In genomic region chr1:3656450-3657095, GRCh38 we compare ENCODE assay signal across 11 cellular contexts. TPM values are rescaled to one million over a fixed set of nuclear protein-coding genes. Genes with fewer than 3 reads are reported as not detected.
A peak's percentile ranks its signal among the peaks of the same experiment; 100 is the strongest.
DNase-seq lines count a peak whose midpoint lies in the region; ATAC-seq lines count a peak whose summit lies in the region.
"Had no signal": no experiment of that assay in that cellular context is flagged by ENCODE, and none has a peak within 500 bp of the region (broad histone marks: within the 10 kb centered on the region; RNA-seq: fewer than 3 reads in every experiment).

No MANE protein-coding gene starts in this region.

- ATAC-seq in activated naive CD4-positive, alpha-beta T cell treated with anti-CD3 and anti-CD28 coated beads, Interleukin-2, amount 50 U/mL, for 72 hours: peak; percentile 56 to 65
- ATAC-seq in GM21515 (IDR thresholded peaks at IDR 0.05; ENCODE audit: unreplicated experiment) (peak; percentile 51), HG03432 (IDR thresholded peaks at IDR 0.05; ENCODE audit: unreplicated experiment) (peak; percentile 59), GM21825 (IDR thresholded peaks at IDR 0.05; ENCODE audit: unreplicated experiment) (no peak)
- ATAC-seq in stimulated activated effector memory CD8-positive, alpha-beta T cell treated with anti-CD3 and anti-CD28 coated beads, Interleukin-12 subunit alpha, Interleukin-12 subunit beta, amount 100 ng/mL, for 72 hours: peak; percentile 81

- no peak overlapping the region for H3K4me3 Mint-ChIP-seq in stimulated activated effector memory CD8-positive, alpha-beta T cell treated with anti-CD3 and anti-CD28 coated beads, Interleukin-12 subunit alpha, Interleukin-12 subunit beta, amount 100 ng/mL, for 72 hours

- no peaks in the 10 kb centered on the region for H3K36me3 Mint-ChIP-seq in activated naive CD4-positive, alpha-beta T cell treated with anti-CD3 and anti-CD28 coated beads, Interleukin-2, amount 50 U/mL, for 72 hours
- H3K36me3 Mint-ChIP-seq in stimulated activated effector memory CD8-positive, alpha-beta T cell treated with anti-CD3 and anti-CD28 coated beads, Interleukin-12 subunit alpha, Interleukin-12 subunit beta, amount 100 ng/mL, for 72 hours: no peaks in the 10 kb centered on the region

- no peak for DNase-seq in activated naive CD4-positive, alpha-beta T cell treated with anti-CD3 and anti-CD28 coated beads, Interleukin-2, amount 50 U/mL, for 72 hours (ENCODE audit: low spot score in 2 of 2)
- no peak for DNase-seq in activated naive CD4-positive, alpha-beta T cell (lab: John Stamatoyannopoulos, UW)
- DNase-seq in stimulated activated effector memory CD8-positive, alpha-beta T cell treated with anti-CD3 and anti-CD28 coated beads, Interleukin-12 subunit alpha, Interleukin-12 subunit beta, amount 100 ng/mL, for 72 hours (ENCODE audit: low spot score in 2 of 2): peak in 1 of 2 donors; percentile 73
- no peak for DNase-seq in OCI-M1 (lab: John Stamatoyannopoulos, UW)
- no peak for DNase-seq in UCSD-AML1 (lab: John Stamatoyannopoulos, UW; ENCODE audit: unreplicated experiment)
- DNase-seq: cortex of kidney, NCI-H2029, substantia nigra had no signal

- H3K27ac Mint-ChIP-seq in activated naive CD4-positive, alpha-beta T cell treated with anti-CD3 and anti-CD28 coated beads, Interleukin-2, amount 50 U/mL, for 72 hours: no peak overlapping the region
- no peak overlapping the region for H3K27ac Mint-ChIP-seq in stimulated activated effector memory CD8-positive, alpha-beta T cell treated with anti-CD3 and anti-CD28 coated beads, Interleukin-12 subunit alpha, Interleukin-12 subunit beta, amount 100 ng/mL, for 72 hours

- no peaks in the 10 kb centered on the region for H3K9me3 Mint-ChIP-seq in activated naive CD4-positive, alpha-beta T cell treated with anti-CD3 and anti-CD28 coated beads, Interleukin-2, amount 50 U/mL, for 72 hours
- no peaks in the 10 kb centered on the region for H3K9me3 Mint-ChIP-seq in stimulated activated effector memory CD8-positive, alpha-beta T cell treated with anti-CD3 and anti-CD28 coated beads, Interleukin-12 subunit alpha, Interleukin-12 subunit beta, amount 100 ng/mL, for 72 hours

- H3K4me1 Mint-ChIP-seq in stimulated activated effector memory CD8-positive, alpha-beta T cell treated with anti-CD3 and anti-CD28 coated beads, Interleukin-12 subunit alpha, Interleukin-12 subunit beta, amount 100 ng/mL, for 72 hours: peaks cover 15% of the 10 kb centered on the region

RNA-seq across cellular contexts. Expression of gene TP73, which starts 4.3 kb away (rescaled TPM):
- total RNA-seq in activated naive CD4-positive, alpha-beta T cell treated with anti-CD3 and anti-CD28 coated beads, Interleukin-2, amount 50 U/mL, for 72 hours: under 1 TPM; 0.30 to 0.39 TPM

RNA-seq across cellular contexts. Expression of gene WRAP73, which starts 6.7 kb away (rescaled TPM):
- 10 to 100 TPM; 26.5 to 38.6 TPM for total RNA-seq in activated naive CD4-positive, alpha-beta T cell treated with anti-CD3 and anti-CD28 coated beads, Interleukin-2, amount 50 U/mL, for 72 hours

RNA-seq across cellular contexts. Expression of gene TPRG1L, which starts 31.8 kb away (rescaled TPM):
- 1 to 10 TPM; 6.0 to 10.0 TPM for total RNA-seq in activated naive CD4-positive, alpha-beta T cell treated with anti-CD3 and anti-CD28 coated beads, Interleukin-2, amount 50 U/mL, for 72 hours

RNA-seq across cellular contexts. Expression of gene MEGF6, which starts 45.3 kb away (rescaled TPM):
- total RNA-seq in activated naive CD4-positive, alpha-beta T cell treated with anti-CD3 and anti-CD28 coated beads, Interleukin-2, amount 50 U/mL, for 72 hours: 1 to 10 TPM; 4.6 to 7.6 TPM
